ENCODE assay signal across 25 cellular contexts in genomic region chr1:64569376-64569775, GRCh38.
DNase-seq lines count a peak whose midpoint lies in the region; ATAC-seq and TF ChIP-seq lines count a peak whose summit lies in the region.
"Had no signal": no experiment of that assay in that cellular context is flagged by ENCODE, and none has a peak within 500 bp of the region (broad histone marks: within the 10 kb centered on the region; RNA-seq: fewer than 3 reads in every experiment).

No MANE protein-coding gene starts in this region.

- no peaks in the 10 kb centered on the region for H4K20me1 ChIP-seq in fibroblast of lung (ENCODE audit: control insufficient read depth, extremely low read depth, insufficient read depth, low read length)

- TF ChIP-seq CTCF in fibroblast of lung (conservative IDR thresholded peaks at IDR 0.05 in 1 of 2, IDR thresholded peaks at IDR 0.05 in 1 of 2; ENCODE audit: low read depth in 1 of 2, low read length in 2 of 2) = no peak
- no peak for TF ChIP-seq CTCF in Calu3 (IDR thresholded peaks at IDR 0.05; ENCODE audit: unreplicated experiment)

- DNase-seq in KBM-7 = peak; percentile 47
- DNase-seq in SK-N-MC (ENCODE audit: low read depth, low spot score) = no peak
- peak in 1 of 2 donors; percentile 38 for DNase-seq in fibroblast of lung (ENCODE audit: low read depth in 2 of 2)
- peak; percentile 25 for DNase-seq in renal cortical epithelial cell (ENCODE audit: low read depth)
- no peak for DNase-seq in NK-92 treated with Interleukin-12 subunit alpha and Interleukin-12 subunit beta, amount 100 ng/mL, for 24 hours (lab: John Stamatoyannopoulos, UW)
- no peak for DNase-seq in Calu3
- DNase-seq: activated CD4-positive, alpha-beta T cell treated with anti-CD3 and anti-CD28 coated beads, Interleukin-2, amount 50 U/mL, for 4 hours; activated CD4-positive, CD25-positive, alpha-beta regulatory T cell; anterior cingulate cortex; DMS 273 treated with DMSO at 0.1 percent for 48 hours; foreskin melanocyte; MG63; NCI-H510A treated with DMSO at 0.1 percent for 48 hours; pancreas; right cardiac atrium; stimulated activated CD4-positive, alpha-beta T cell treated with anti-CD3 and anti-CD28 coated beads, Interleukin-4, amount 100 ng/mL, for 4 hours; stimulated activated naive CD4-positive, alpha-beta T cell had no signal

- no peaks in the 10 kb centered on the region for H3K36me3 Mint-ChIP-seq in activated T-helper 17 cell treated with anti-CD3 and anti-CD28 coated beads, Interleukin-2, amount 50 U/mL, for 72 hours (ENCODE audit: low read depth)
- H3K36me3 Mint-ChIP-seq in Calu3 (ENCODE audit: insufficient read depth, unreplicated experiment) = no peaks in the 10 kb centered on the region
- H3K36me3 Mint-ChIP-seq: activated naive CD4-positive, alpha-beta T cell treated with anti-CD3 and anti-CD28 coated beads, Interleukin-2, amount 50 U/mL, for 72 hours; natural killer cell treated with Interleukin-12 subunit alpha and Interleukin-12 subunit beta and Interleukin-15 and Interleukin-18, amount 100 ng/mL, for 72 hours had no signal

- H3K4me3 ChIP-seq in SK-N-MC (no peak overlapping the region), fibroblast of lung (replicated peaks in 1 of 4; ENCODE audit: control extremely low read depth in 1 of 4, insufficient read depth in 1 of 4, low read depth in 3 of 4, low read length in 4 of 4) (no peak overlapping the region)
- H3K4me3 ChIP-seq: K562, MG63, pancreas, vagina had no signal

- no peak overlapping the region for H3K9ac ChIP-seq in SK-N-MC (ENCODE audit: insufficient read length)
- H3K9ac ChIP-seq in fibroblast of lung (ENCODE audit: insufficient read depth, low read length) = no peak overlapping the region

- no peak for ATAC-seq in activated T-helper 17 cell treated with anti-CD3 and anti-CD28 coated beads, Interleukin-2, amount 50 U/mL, for 72 hours (replicated peaks)
- ATAC-seq: activated naive CD4-positive, alpha-beta T cell treated with anti-CD3 and anti-CD28 coated beads, Interleukin-2, amount 50 U/mL, for 72 hours; K562; left lobe of liver; natural killer cell treated with Interleukin-12 subunit alpha and Interleukin-12 subunit beta and Interleukin-15 and Interleukin-18, amount 100 ng/mL, for 72 hours; pancreas; right cardiac atrium had no signal

- H3K27ac Mint-ChIP-seq in activated T-helper 17 cell treated with anti-CD3 and anti-CD28 coated beads, Interleukin-2, amount 50 U/mL, for 72 hours = no peak overlapping the region
- no peak overlapping the region for H3K27ac Mint-ChIP-seq in Calu3 (ENCODE audit: unreplicated experiment)
- H3K27ac Mint-ChIP-seq: activated naive CD4-positive, alpha-beta T cell treated with anti-CD3 and anti-CD28 coated beads, Interleukin-2, amount 50 U/mL, for 72 hours; activated T-helper 1 cell treated with anti-CD3 and anti-CD28 coated beads, Interleukin-12 subunit alpha, Interleukin-12 subunit beta, Interleukin-2, Interleukin-4 antibody, amounts not matched to agents 30 ng/mL and 10 ng/mL and 1 ng/mL, durations not matched to agents 14 hours and 24 hours and 36 hours; natural killer cell treated with Interleukin-12 subunit alpha and Interleukin-12 subunit beta and Interleukin-15 and Interleukin-18, amount 100 ng/mL, for 72 hours had no signal

- peak overlapping the region; percentile 73 for H3K27ac ChIP-seq in SK-N-MC
- no peak overlapping the region for H3K27ac ChIP-seq in fibroblast of lung (ENCODE audit: insufficient read depth, low read length)
- H3K27ac ChIP-seq: C4-2B, pancreas, vagina had no signal

- H3K27me3 ChIP-seq in fibroblast of lung (ENCODE audit: control insufficient read depth, insufficient read depth, low read length) = no peaks in the 10 kb centered on the region
- H3K27me3 ChIP-seq: MG63, pancreas, vagina had no signal

- H3K4me3 Mint-ChIP-seq in activated T-helper 17 cell treated with anti-CD3 and anti-CD28 coated beads, Interleukin-2, amount 50 U/mL, for 72 hours = no peak overlapping the region
- H3K4me3 Mint-ChIP-seq in Calu3 (ENCODE audit: low read depth, unreplicated experiment) = no peak overlapping the region
- H3K4me3 Mint-ChIP-seq: activated T-helper 1 cell treated with anti-CD3 and anti-CD28 coated beads, Interleukin-12 subunit alpha, Interleukin-12 subunit beta, Interleukin-2, Interleukin-4 antibody, amounts not matched to agents 30 ng/mL and 10 ng/mL and 1 ng/mL, durations not matched to agents 14 hours and 24 hours and 36 hours; natural killer cell treated with Interleukin-12 subunit alpha and Interleukin-12 subunit beta and Interleukin-15 and Interleukin-18, amount 100 ng/mL, for 72 hours had no signal

- intact Hi-C loops in Calu3 (cut with micrococcal nuclease; ENCODE audit: unreplicated experiment) = no loop called here

- H3K79me2 ChIP-seq in fibroblast of lung (ENCODE audit: control insufficient read depth, insufficient read depth, low read length) = no peaks in the 10 kb centered on the region

- H3K27me3 Mint-ChIP-seq in activated T-helper 17 cell treated with anti-CD3 and anti-CD28 coated beads, Interleukin-2, amount 50 U/mL, for 72 hours = peaks cover 22% of the 10 kb centered on the region
- H3K27me3 Mint-ChIP-seq in Calu3 (ENCODE audit: unreplicated experiment) = no peaks in the 10 kb centered on the region

- peak overlapping the region; percentile 54 for H2AFZ ChIP-seq in fibroblast of lung (ENCODE audit: low read length)

- H3K9me3 Mint-ChIP-seq in activated T-helper 17 cell treated with anti-CD3 and anti-CD28 coated beads, Interleukin-2, amount 50 U/mL, for 72 hours = no peaks in the 10 kb centered on the region
- H3K9me3 Mint-ChIP-seq in Calu3 (ENCODE audit: low read depth, unreplicated experiment) = no peaks in the 10 kb centered on the region
- H3K9me3 Mint-ChIP-seq: activated naive CD4-positive, alpha-beta T cell treated with anti-CD3 and anti-CD28 coated beads, Interleukin-2, amount 50 U/mL, for 72 hours; activated T-helper 1 cell treated with anti-CD3 and anti-CD28 coated beads, Interleukin-12 subunit alpha, Interleukin-12 subunit beta, Interleukin-2, Interleukin-4 antibody, amounts not matched to agents 30 ng/mL and 10 ng/mL and 1 ng/mL, durations not matched to agents 14 hours and 24 hours and 36 hours; natural killer cell treated with Interleukin-12 subunit alpha and Interleukin-12 subunit beta and Interleukin-15 and Interleukin-18, amount 100 ng/mL, for 72 hours had no signal

- CTCF ChIA-PET in Calu3 (lab: Charles Lee) = no interaction called here

- H3K36me3 ChIP-seq in SK-N-MC (ENCODE audit: insufficient read depth, low read length) (no peaks in the 10 kb centered on the region), fibroblast of lung (ENCODE audit: control insufficient read depth, insufficient read depth, low read length) (no peaks in the 10 kb centered on the region)
- H3K36me3 ChIP-seq: MG63, pancreas, vagina had no signal

- no TSS peak for BruUV-seq in Calu3 (replicated peaks; lab: Mats Ljungman, UMichigan)

- H3K4me1 ChIP-seq in fibroblast of lung (ENCODE audit: control insufficient read depth, extremely low read depth, insufficient read depth, low read length) = no peaks in the 10 kb centered on the region

- in situ Hi-C loops in KBM-7 (cut with MboI; ENCODE audit: low pct_unique_long_range_greater_than_20kb, low sequenced_read_pairs) = no loop called here

- H3K4me1 Mint-ChIP-seq in activated T-helper 17 cell treated with anti-CD3 and anti-CD28 coated beads, Interleukin-2, amount 50 U/mL, for 72 hours = no peaks in the 10 kb centered on the region
- H3K4me1 Mint-ChIP-seq in Calu3 (ENCODE audit: low read depth, unreplicated experiment) = no peaks in the 10 kb centered on the region

- H3K9me3 ChIP-seq in SK-N-MC (ENCODE audit: low read depth, low read length) (no peaks in the 10 kb centered on the region), fibroblast of lung (ENCODE audit: control insufficient read depth, insufficient read depth, low read depth, low read length) (no peaks in the 10 kb centered on the region)
- H3K9me3 ChIP-seq: MG63, pancreas, vagina had no signal

- no peak overlapping the region for H3K4me2 ChIP-seq in fibroblast of lung (ENCODE audit: extremely low read depth, insufficient read depth, low read length)

Comparison
In these comparisons a context has a peak if more than half of its experiments do, and no peak if none do; other contexts are left out.
1. DNase-seq: peak in KBM-7 (single experiment) and renal cortical epithelial cell (single experiment); none in SK-N-MC (single experiment), NK-92 treated with Interleukin-12 subunit alpha and Interleukin-12 subunit beta, amount 100 ng/mL, for 24 hours (single experiment) and Calu3 (single experiment).